In genomic region chr6:26122005-26122388, GRCh38 we compare ENCODE assay signal across 8 cellular contexts. TPM values are rescaled to one million over a fixed set of nuclear protein-coding genes. Genes with fewer than 3 reads are reported as not detected.
DNase-seq lines count a peak whose midpoint lies in the region; FAIRE-seq and TF ChIP-seq lines count a peak whose summit lies in the region.

No MANE protein-coding gene starts in this region.

- BruUV-seq in mammary epithelial cell (replicated peaks; lab: Mats Ljungman, UMichigan): no TSS peak

- peak overlapping the region; percentile 62 to 91 (median 80) for H3K4me2 ChIP-seq in BLaER1 treated with 17β-estradiol and CSF1 and Interleukin-3, amounts not matched to agents 10 nM and 100 nM
- peak overlapping the region; percentile 75 for H3K4me2 ChIP-seq in mammary epithelial cell (ENCODE audit: insufficient read depth, low read depth, low read length)

- no peak overlapping the region for H2AFZ ChIP-seq in mammary epithelial cell (ENCODE audit: low read depth, low read length)

- peak; percentile 6 for DNase-seq in LoVo (ENCODE audit: low spot score)
- DNase-seq in mammary epithelial cell: no peak
- DNase-seq in NCI-H1694 treated with DMSO at 0.1 percent for 48 hours (lab: John Stamatoyannopoulos, UW): no peak
- no peak for DNase-seq in D721Med (ENCODE audit: insufficient read length, low spot score)
- no peak for DNase-seq in NCI-H1436 treated with DMSO at 0.1 percent for 48 hours (lab: John Stamatoyannopoulos, UW)
- no peak for DNase-seq in NCI-H345 treated with DMSO at 0.1 percent for 48 hours (lab: John Stamatoyannopoulos, UW; ENCODE audit: unreplicated experiment)

- peaks cover 0 to 8% (median 0%) of the 10 kb centered on the region in 11 experiments; a peak in 4 of 22 replicates for H3K36me3 ChIP-seq in BLaER1 treated with 17β-estradiol and CSF1 and Interleukin-3, amounts not matched to agents 10 nM and 100 nM
- H3K36me3 ChIP-seq in mammary epithelial cell (ENCODE audit: insufficient read depth, low read length): no peaks in the 10 kb centered on the region

- peaks cover 14 to 31% (median 20%) of the 10 kb centered on the region in 10 experiments; a peak in 19 of 20 replicates for H3K4me1 ChIP-seq in BLaER1 treated with 17β-estradiol and CSF1 and Interleukin-3, amounts not matched to agents 10 nM and 100 nM
- peaks cover 21% of the 10 kb centered on the region for H3K4me1 ChIP-seq in mammary epithelial cell (ENCODE audit: insufficient read depth, low read length)

- H3K4me3 ChIP-seq in BLaER1 treated with 17β-estradiol and CSF1 and Interleukin-3, amounts not matched to agents 10 nM and 100 nM: peak overlapping the region; percentile 71 to 96 (median 87); a peak in 16 of 20 replicates
- peak overlapping the region in 2 of 3 experiments; percentile 53 to 62 for H3K4me3 ChIP-seq in mammary epithelial cell (replicated peaks in 1 of 3; ENCODE audit: insufficient read depth in 1 of 3, low read depth in 2 of 3, low read length in 3 of 3)

- no peaks in the 10 kb centered on the region for H3K9me3 ChIP-seq in BLaER1 treated with 17β-estradiol and CSF1 and Interleukin-3, amounts not matched to agents 10 nM and 100 nM (replicated peaks in 1 of 11)
- no peaks in the 10 kb centered on the region for H3K9me3 ChIP-seq in mammary epithelial cell (replicated peaks; ENCODE audit: insufficient read depth, low read length)

- H4K20me1 ChIP-seq in BLaER1 treated with 17β-estradiol and CSF1 and Interleukin-3, amounts not matched to agents 10 nM and 100 nM: peaks cover 27 to 30% (median 30%) of the 10 kb centered on the region in 11 experiments
- peaks cover 5% of the 10 kb centered on the region for H4K20me1 ChIP-seq in mammary epithelial cell (ENCODE audit: insufficient read depth, low read length)

- peaks cover 35% of the 10 kb centered on the region for H3K4me1 Mint-ChIP-seq in nephron

- TF ChIP-seq CTCF in mammary epithelial cell (conservative IDR thresholded peaks at IDR 0.05 in 1 of 2, IDR thresholded peaks at IDR 0.05 in 1 of 2; ENCODE audit: extremely low read depth in 1 of 2, insufficient read depth in 1 of 2, low read depth in 1 of 2, low read length in 2 of 2): no peak
- TF ChIP-seq CTCF in nephron (IDR thresholded peaks at IDR 0.05; ENCODE audit: unreplicated experiment in 3 of 3): no peak
- TF ChIP-seq CTCF in D721Med (IDR thresholded peaks at IDR 0.05; ENCODE audit: insufficient read depth, missing control alignments): no peak

- H3K4me3 Mint-ChIP-seq in nephron: peak overlapping the region; percentile 94 to 96 (median 95)

- peak overlapping the region; percentile 85 to 99 (median 95); a peak in 21 of 22 replicates for H3K9ac ChIP-seq in BLaER1 treated with 17β-estradiol and CSF1 and Interleukin-3, amounts not matched to agents 10 nM and 100 nM
- peak overlapping the region; percentile 72 for H3K9ac ChIP-seq in mammary epithelial cell (ENCODE audit: insufficient read depth, low read length)

- CTCF ChIA-PET in mammary epithelial cell (lab: Charles Lee; ENCODE audit: low non-redundant PET): no interaction called here

- intact Hi-C loops in mammary epithelial cell (cut with micrococcal nuclease): loop anchor here (5.0 kb wide), 2 partner anchors 95 to 150 kb away; a partner anchor contains a TSS

- in situ Hi-C loops in mammary epithelial cell (cut with MboI; ENCODE audit: low sequenced_read_pairs in 2 of 2): loop anchor here in 1 of 2 donors (5.0 kb wide), 1 partner anchor 35 kb away; a partner anchor contains a TSS

- peaks cover 30% of the 10 kb centered on the region for H3K79me2 ChIP-seq in mammary epithelial cell (ENCODE audit: insufficient read depth, low read length)

- FAIRE-seq in D721Med (lab: Jason Lieb, UNC): no peak

- no peaks in the 10 kb centered on the region for H3K27me3 ChIP-seq in BLaER1 treated with 17β-estradiol and CSF1 and Interleukin-3, amounts not matched to agents 10 nM and 100 nM
- H3K27me3 ChIP-seq in mammary epithelial cell (ENCODE audit: insufficient read depth, low read length): no peaks in the 10 kb centered on the region

- H3K27ac ChIP-seq in BLaER1 treated with 17β-estradiol and CSF1 and Interleukin-3, amounts not matched to agents 10 nM and 100 nM: peak overlapping the region; percentile 86 to 99 (median 97)
- peak overlapping the region; percentile 92 for H3K27ac ChIP-seq in mammary epithelial cell (ENCODE audit: insufficient read depth, low read depth, low read length)

- no peaks in the 10 kb centered on the region for H3K9me3 Mint-ChIP-seq in nephron

- H3K27ac Mint-ChIP-seq in nephron: peak overlapping the region; percentile 97 to 99 (median 99)

- 84% methylated on average over 4 of the region's 4 CpGs for WGBS in mammary epithelial cell (ENCODE audit: low coverage, missing lambda C conversion rate)

- H3K36me3 Mint-ChIP-seq in nephron (ENCODE audit: low read depth): peaks cover 6% of the 10 kb centered on the region

- H3K27me3 Mint-ChIP-seq in nephron (ENCODE audit: low read depth): no peaks in the 10 kb centered on the region

- dilution Hi-C loops in mammary epithelial cell (cut with HindIII; ENCODE audit: low sequenced_read_pairs): no loop called here

RNA-seq across cellular contexts. Expression of gene HFE, which starts 34.8 kb away (rescaled TPM):
- total RNA-seq in mammary epithelial cell: 1 to 10 TPM; 9.0 to 9.5 TPM
- polyA plus RNA-seq in mammary epithelial cell: 17.2 TPM
- 32.7 TPM for polyA minus RNA-seq in mammary epithelial cell
